ENCODE assay signal across 1 cellular context in genomic region chr1:155127672-155128468, GRCh38.
TF ChIP-seq lines count a peak whose summit lies in the region.

EFNA1 (plus strand) TSS chr1:155127876; CDS start chr1:155127978, 102 bp downstream.

TF ChIP-seq in H1, 55 proteins besides CTCF, POLR2A, EP300 and RAD21:
- TF ChIP-seq RNF2 (IDR thresholded peaks at IDR 0.05; ENCODE audit: borderline replicate concordance, low read depth, low read length, missing control alignments, poor library complexity, severe bottlenecking) (no peak), PHF8 (conservative IDR thresholded peaks at IDR 0.05; ENCODE audit: low read depth, low read length) (0 out of 2 replicates have a peak, but pooled peaks have one; percentile 30)
